In genomic region chr9:133714606-133715294, GRCh38 we compare ENCODE assay signal across 14 cellular contexts. TPM values are rescaled to one million over a fixed set of nuclear protein-coding genes. Genes with fewer than 3 reads are reported as not detected.
DNase-seq lines count a peak whose midpoint lies in the region; ATAC-seq and TF ChIP-seq lines count a peak whose summit lies in the region.
"Had no signal": no experiment of that assay in that cellular context is flagged by ENCODE, and none has a peak within 500 bp of the region (broad histone marks: within the 10 kb centered on the region; RNA-seq: fewer than 3 reads in every experiment).

No MANE protein-coding gene starts in this region.

- H3K4me1 Mint-ChIP-seq in GM23338: peaks cover 17% of the 10 kb centered on the region

- H4K20me1 ChIP-seq in hepatocyte (ENCODE audit: insufficient read depth, poor library complexity, severe bottlenecking) (no peaks in the 10 kb centered on the region), GM23338 (replicated peaks; ENCODE audit: insufficient read depth) (no peaks in the 10 kb centered on the region)

- H3K36me3 ChIP-seq in HUES6 (ENCODE audit: control insufficient read depth, insufficient read depth, low read length): no peaks in the 10 kb centered on the region
- H3K36me3 ChIP-seq in adrenal gland (replicated peaks in 1 of 2): no peaks in the 10 kb centered on the region
- no peaks in the 10 kb centered on the region for H3K36me3 ChIP-seq in hepatocyte (replicated peaks; ENCODE audit: insufficient read depth, low read depth)
- no peaks in the 10 kb centered on the region for H3K36me3 ChIP-seq in GM23338 (ENCODE audit: insufficient read depth)

- H2AFZ ChIP-seq in hepatocyte: no peak overlapping the region
- H2AFZ ChIP-seq in GM23338: no peak overlapping the region

- H3K79me2 ChIP-seq in hepatocyte (no peaks in the 10 kb centered on the region), GM23338 (replicated peaks; ENCODE audit: insufficient read depth) (no peaks in the 10 kb centered on the region)

- H3K27me3 Mint-ChIP-seq in GM23338 (ENCODE audit: insufficient read depth, low read depth, poor library complexity): peaks cover 11% of the 10 kb centered on the region

- H3K27ac ChIP-seq in HUES6 (ENCODE audit: low read depth, low read length) (peak overlapping the region; percentile 68; the same call in 1 of the 2 replicates), adrenal gland (peak overlapping the region in 3 of 5 donors; percentile 59 to 92 (median 66)), hepatocyte (peak overlapping the region; percentile 95), GM23338 (ENCODE audit: low read depth) (no peak overlapping the region)

- peak; percentile 84 for ATAC-seq in sciatic nerve
- no peak for ATAC-seq in HG02571 (IDR thresholded peaks at IDR 0.05; ENCODE audit: unreplicated experiment)
- no peak for ATAC-seq in GM23338
- ATAC-seq: left colon had no signal

- no peak overlapping the region; the same call in 1 of the 2 replicates for H3K27ac Mint-ChIP-seq in GM23338
- H3K27ac Mint-ChIP-seq: activated T-helper 1 cell treated with anti-CD3 and anti-CD28 coated beads, Interleukin-12 subunit alpha, Interleukin-12 subunit beta, Interleukin-2, Interleukin-4 antibody, amounts not matched to agents 30 ng/mL and 10 ng/mL and 1 ng/mL, durations not matched to agents 14 hours and 24 hours and 36 hours had no signal

- H3K9me3 ChIP-seq in HUES6 (ENCODE audit: control insufficient read depth, insufficient read depth, low read depth, low read length) (no peaks in the 10 kb centered on the region), adrenal gland (replicated peaks in 1 of 3) (no peaks in the 10 kb centered on the region), hepatocyte (ENCODE audit: low read depth) (no peaks in the 10 kb centered on the region)

- WGBS in adrenal gland, 4 donors: 59 to 85% (median 62%) methylated on average over 10 to 15 of the region's 15 CpGs
- 54% methylated on average over 15 of the region's 15 CpGs for WGBS in hepatocyte (ENCODE audit: low lambda C conversion rate, missing lambda C conversion rate)

- no peak overlapping the region for H3K4me3 ChIP-seq in HUES6 (ENCODE audit: low read depth, low read length)
- H3K4me3 ChIP-seq in adrenal gland: no peak overlapping the region
- no peak overlapping the region for H3K4me3 ChIP-seq in hepatocyte
- H3K4me3 ChIP-seq in GM23338: no peak overlapping the region
- H3K4me3 ChIP-seq: K562 had no signal

- H3K9me3 Mint-ChIP-seq in GM23338: no peaks in the 10 kb centered on the region; the same call in 2 of the 3 replicates
- H3K9me3 Mint-ChIP-seq: activated T-helper 1 cell treated with anti-CD3 and anti-CD28 coated beads, Interleukin-12 subunit alpha, Interleukin-12 subunit beta, Interleukin-2, Interleukin-4 antibody, amounts not matched to agents 30 ng/mL and 10 ng/mL and 1 ng/mL, durations not matched to agents 14 hours and 24 hours and 36 hours had no signal

- peak overlapping the region; percentile 73 for H3K9ac ChIP-seq in HUES6 (ENCODE audit: low read length)

- TF ChIP-seq POLR2A in adrenal gland (IDR thresholded peaks at IDR 0.05): no peak

- TF ChIP-seq CTCF in adrenal gland (IDR thresholded peaks at IDR 0.05) (no peak), hepatocyte (IDR thresholded peaks at IDR 0.05; ENCODE audit: poor library complexity) (no peak), GM23338 (conservative IDR thresholded peaks at IDR 0.05; ENCODE audit: low read depth in 2 of 2) (no peak), GM20000 (IDR thresholded peaks at IDR 0.05; ENCODE audit: extremely low read depth, missing control alignments) (no peak)

- DNase-seq in adrenal gland (peak in 6 of 7 donors; percentile 50 to 80 (median 66)), hepatocyte (ENCODE audit: low spot score) (peak; percentile 78), sciatic nerve (ENCODE audit: low spot score) (peak; percentile 80), GM23338 (ENCODE audit: low spot score) (no peak), GF-D8 (lab: John Stamatoyannopoulos, UW) (no peak), GM20000 (ENCODE audit: low spot score) (no peak)
- DNase-seq: DMS153; NCI-H774; stimulated activated CD4-positive, alpha-beta T cell treated with anti-CD3 and anti-CD28 coated beads, Interleukin-15, amount 100 ng/mL, for 24 hours had no signal

- no peaks in the 10 kb centered on the region for H3K27me3 ChIP-seq in HUES6 (ENCODE audit: control insufficient read depth, insufficient read depth, low read length)
- H3K27me3 ChIP-seq in adrenal gland: no peaks in the 10 kb centered on the region
- H3K27me3 ChIP-seq in hepatocyte: no peaks in the 10 kb centered on the region
- no peaks in the 10 kb centered on the region for H3K27me3 ChIP-seq in GM23338 (ENCODE audit: insufficient read depth)

- H3K4me3 Mint-ChIP-seq in GM23338: no peak overlapping the region
- H3K4me3 Mint-ChIP-seq: activated T-helper 1 cell treated with anti-CD3 and anti-CD28 coated beads, Interleukin-12 subunit alpha, Interleukin-12 subunit beta, Interleukin-2, Interleukin-4 antibody, amounts not matched to agents 30 ng/mL and 10 ng/mL and 1 ng/mL, durations not matched to agents 14 hours and 24 hours and 36 hours had no signal

- no peaks in the 10 kb centered on the region for H3K9me2 ChIP-seq in hepatocyte (replicated peaks; ENCODE audit: insufficient read depth)
- H3K9me2 ChIP-seq in GM23338 (ENCODE audit: insufficient read depth): no peaks in the 10 kb centered on the region

- no peaks in the 10 kb centered on the region; the same call in 2 of the 3 replicates for H3K36me3 Mint-ChIP-seq in GM23338 (ENCODE audit: low read depth)

- intact Hi-C loops in adrenal gland (cut with DNase I): loop anchor here (5.0 to 10.0 kb wide), 2 partner anchors 140 to 187 kb away; no protein-coding TSS in a partner anchor
- intact Hi-C loops in sciatic nerve (cut with DNase I): loop anchor here (10.0 kb wide), 1 partner anchor 180 kb away; the partner anchor contains the start of gene ADAMTSL2

- peak overlapping the region; percentile 59 for H3K4me2 ChIP-seq in hepatocyte
- no peak overlapping the region for H3K4me2 ChIP-seq in GM23338

- H3K4me1 ChIP-seq in HUES6 (ENCODE audit: control insufficient read depth, insufficient read depth, low read length): peaks cover 32% of the 10 kb centered on the region
- peaks cover 0 to 11% of the 10 kb centered on the region in 2 donors for H3K4me1 ChIP-seq in adrenal gland (replicated peaks in 1 of 2)
- H3K4me1 ChIP-seq in hepatocyte (ENCODE audit: insufficient read depth): peaks cover 43% of the 10 kb centered on the region
- H3K4me1 ChIP-seq in GM23338 (ENCODE audit: insufficient read depth): no peaks in the 10 kb centered on the region

- no peaks in the 10 kb centered on the region for H3F3A ChIP-seq in GM23338 (replicated peaks; ENCODE audit: low read depth)

TF ChIP-seq in GM23338, 12 proteins besides CTCF, POLR2A, EP300 and RAD21 (continues in another document):
- no peak for TF ChIP-seq ZNF114 (CRISPR knock-in tag; IDR thresholded peaks at IDR 0.05)
- no peak for TF ChIP-seq NANOG (IDR thresholded peaks at IDR 0.05; ENCODE audit: borderline replicate concordance)
- no peak for TF ChIP-seq STAT1 (IDR thresholded peaks at IDR 0.05; ENCODE audit: unreplicated experiment)
- no peak for TF ChIP-seq ETS1 (IDR thresholded peaks at IDR 0.05)
- TF ChIP-seq POLR2AphosphoS5 (IDR thresholded peaks at IDR 0.05; ENCODE audit: low read depth): no peak
- no peak for TF ChIP-seq EZH2 (IDR thresholded peaks at IDR 0.05; ENCODE audit: low read depth, unreplicated experiment)
- TF ChIP-seq EZH2phosphoT487 (IDR thresholded peaks at IDR 0.05; ENCODE audit: unreplicated experiment): no peak
- no peak for TF ChIP-seq JUNB (IDR thresholded peaks at IDR 0.05; ENCODE audit: unreplicated experiment)
- TF ChIP-seq, protein P1, sequence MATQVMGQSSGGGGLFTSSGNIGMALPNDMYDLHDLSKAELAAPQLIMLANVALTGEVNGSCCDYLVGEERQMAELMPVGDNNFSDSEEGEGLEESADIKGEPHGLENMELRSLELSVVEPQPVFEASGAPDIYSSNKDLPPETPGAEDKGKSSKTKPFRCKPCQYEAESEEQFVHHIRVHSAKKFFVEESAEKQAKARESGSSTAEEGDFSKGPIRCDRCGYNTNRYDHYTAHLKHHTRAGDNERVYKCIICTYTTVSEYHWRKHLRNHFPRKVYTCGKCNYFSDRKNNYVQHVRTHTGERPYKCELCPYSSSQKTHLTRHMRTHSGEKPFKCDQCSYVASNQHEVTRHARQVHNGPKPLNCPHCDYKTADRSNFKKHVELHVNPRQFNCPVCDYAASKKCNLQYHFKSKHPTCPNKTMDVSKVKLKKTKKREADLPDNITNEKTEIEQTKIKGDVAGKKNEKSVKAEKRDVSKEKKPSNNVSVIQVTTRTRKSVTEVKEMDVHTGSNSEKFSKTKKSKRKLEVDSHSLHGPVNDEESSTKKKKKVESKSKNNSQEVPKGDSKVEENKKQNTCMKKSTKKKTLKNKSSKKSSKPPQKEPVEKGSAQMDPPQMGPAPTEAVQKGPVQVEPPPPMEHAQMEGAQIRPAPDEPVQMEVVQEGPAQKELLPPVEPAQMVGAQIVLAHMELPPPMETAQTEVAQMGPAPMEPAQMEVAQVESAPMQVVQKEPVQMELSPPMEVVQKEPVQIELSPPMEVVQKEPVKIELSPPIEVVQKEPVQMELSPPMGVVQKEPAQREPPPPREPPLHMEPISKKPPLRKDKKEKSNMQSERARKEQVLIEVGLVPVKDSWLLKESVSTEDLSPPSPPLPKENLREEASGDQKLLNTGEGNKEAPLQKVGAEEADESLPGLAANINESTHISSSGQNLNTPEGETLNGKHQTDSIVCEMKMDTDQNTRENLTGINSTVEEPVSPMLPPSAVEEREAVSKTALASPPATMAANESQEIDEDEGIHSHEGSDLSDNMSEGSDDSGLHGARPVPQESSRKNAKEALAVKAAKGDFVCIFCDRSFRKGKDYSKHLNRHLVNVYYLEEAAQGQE (IDR thresholded peaks at IDR 0.05; ENCODE audit: unreplicated experiment): no peak
- TF ChIP-seq ZNF331 (CRISPR knock-in tag; IDR thresholded peaks at IDR 0.05; ENCODE audit: low read depth): no peak
- TF ChIP-seq CREB1 (CRISPR knock-in tag; IDR thresholded peaks at IDR 0.05; ENCODE audit: low read depth): no peak

RNA-seq across cellular contexts. Expression of gene SARDH, which starts 23.4 kb away (rescaled TPM):
- total RNA-seq in adrenal gland: 1 to 10 TPM; 1.5 to 9.6 (median 3.4) TPM
- 1 to 10 TPM in 2 of 3 donors, under 1 TPM in 1; 0.81 to 6.8 (median 3.0) TPM for polyA plus RNA-seq in adrenal gland
- total RNA-seq in hepatocyte: 6.7 and 9.8 TPM in 2 replicates
- polyA plus RNA-seq in hepatocyte: 7.5 and 8.1 TPM in 2 replicates
- total RNA-seq in sciatic nerve: 6.0 TPM
- 9.8 and 10.4 TPM in 2 replicates for total RNA-seq in GM23338 (2014; rRNA removed; shearing (Covaris generic))
- polyA plus RNA-seq in GM23338 (2016; fragmentation: Nextera tagmentation; extraction: Ambion mirVana): 2.6 and 2.8 TPM in 2 replicates
- total RNA-seq: K562 had no signal

Comparison
In these comparisons a context has a peak if more than half of its experiments do, and no peak if none do; other contexts are left out.
1. DNase-seq: peak in adrenal gland (6 of 7), hepatocyte (single experiment) and sciatic nerve (single experiment); none in GM23338 (single experiment), GF-D8 (single experiment) and GM20000 (single experiment).